Comparison of ENCODE assay signal across 19 cellular contexts in genomic region chr16:11047939-11048500, GRCh38.
DNase-seq lines count a peak whose midpoint lies in the region; ATAC-seq and TF ChIP-seq lines count a peak whose summit lies in the region.
"Had no signal": no experiment of that assay in that cellular context is flagged by ENCODE, and none has a peak within 500 bp of the region (broad histone marks: within the 10 kb centered on the region; RNA-seq: fewer than 3 reads in every experiment).

No MANE protein-coding gene starts in this region.

- no peaks in the 10 kb centered on the region; the same call in 1 of the 2 replicates for H3K36me3 ChIP-seq in Caco-2 (ENCODE audit: control insufficient read depth, insufficient read depth, low read length)

- H3K4me1 ChIP-seq in Caco-2 = peaks cover 7% of the 10 kb centered on the region; the same call in 1 of the 2 replicates

- CTCF ChIA-PET in Caco-2 (lab: Charles Lee) = no interaction called here

- no peaks in the 10 kb centered on the region for H3K27me3 ChIP-seq in Caco-2 (replicated peaks; ENCODE audit: control insufficient read depth, insufficient read depth, low read length)
- H3K27me3 ChIP-seq: spleen had no signal

- H3K9me3 ChIP-seq in Caco-2 = no peaks in the 10 kb centered on the region
- H3K9me3 ChIP-seq: spleen had no signal

- H3K4me3 ChIP-seq in Caco-2 (ENCODE audit: low read depth, low read length) = no peak overlapping the region
- H3K4me3 ChIP-seq: spleen had no signal

- H3K36me3 Mint-ChIP-seq in HFFc6 (ENCODE audit: low read depth) (peaks cover 24% of the 10 kb centered on the region), endothelial cell (ENCODE audit: low read depth, unreplicated experiment) (peaks cover 28% of the 10 kb centered on the region), Caco-2 (ENCODE audit: insufficient read depth, unreplicated experiment) (peaks cover 11% of the 10 kb centered on the region)

- BruUV-seq in Caco-2 (replicated peaks; lab: Mats Ljungman, UMichigan) = no TSS peak

- H3K27ac Mint-ChIP-seq in HFFc6 = peak overlapping the region; percentile 87; the same call in 1 of the 2 replicates
- H3K27ac Mint-ChIP-seq in endothelial cell (ENCODE audit: unreplicated experiment) = peak overlapping the region; percentile 50
- no peak overlapping the region for H3K27ac Mint-ChIP-seq in Caco-2 (ENCODE audit: unreplicated experiment)
- H3K27ac Mint-ChIP-seq: T-cell had no signal

- POLR2A ChIA-PET in Caco-2 (lab: Charles Lee) = no interaction called here

- H3K4me1 Mint-ChIP-seq in HFFc6 (ENCODE audit: low read depth) (peaks cover 44% of the 10 kb centered on the region), endothelial cell (ENCODE audit: unreplicated experiment) (peaks cover 16% of the 10 kb centered on the region), Caco-2 (ENCODE audit: low read depth, unreplicated experiment) (no peaks in the 10 kb centered on the region)

- H3K9me3 Mint-ChIP-seq in HFFc6 (no peaks in the 10 kb centered on the region), endothelial cell (ENCODE audit: unreplicated experiment) (no peaks in the 10 kb centered on the region), Caco-2 (ENCODE audit: unreplicated experiment) (no peaks in the 10 kb centered on the region)
- H3K9me3 Mint-ChIP-seq: T-cell had no signal

- H3K4me3 Mint-ChIP-seq in HFFc6 (no peak overlapping the region), endothelial cell (ENCODE audit: unreplicated experiment) (peak overlapping the region; percentile 16), Caco-2 (ENCODE audit: unreplicated experiment) (no peak overlapping the region)
- H3K4me3 Mint-ChIP-seq: T-cell had no signal

- DNase-seq in activated CD8-positive, alpha-beta memory T cell treated with anti-CD3 and anti-CD28 coated beads, Interleukin-2, amount 50 U/mL, for 48 hours = peak; percentile 54
- DNase-seq in activated CD8-positive, alpha-beta memory T cell treated with anti-CD3 and anti-CD28 coated beads, Interleukin-2, amount 50 U/mL, for 4 hours = no peak
- no peak for DNase-seq in HFFc6
- DNase-seq in endothelial cell (ENCODE audit: low spot score) = no peak
- DNase-seq in sciatic nerve (ENCODE audit: low spot score) = peak; percentile 36
- DNase-seq in Caco-2 = no peak
- DNase-seq in NCI-H2227 (lab: John Stamatoyannopoulos, UW; ENCODE audit: unreplicated experiment) = no peak
- DNase-seq: ACHN; activated CD4-positive, alpha-beta T cell treated with anti-CD3 and anti-CD28 coated beads for 4 hours; activated naive CD4-positive, alpha-beta T cell treated with Interleukin-2 at 50 U/mL for 16 hours; effector CD8-positive, alpha-beta T cell; NCI-H1105 treated with DMSO at 0.1 percent for 48 hours; NCI-H774; Right ventricle myocardium superior; spleen had no signal

- ATAC-seq in sciatic nerve (no peak), HG03439 (IDR thresholded peaks at IDR 0.05; ENCODE audit: unreplicated experiment) (no peak)
- ATAC-seq: HepG2, left lobe of liver, T-cell had no signal

- intact Hi-C loops in sciatic nerve (cut with DNase I) (loop anchor here (2.0 kb wide), 1 partner anchor 77 kb away; no protein-coding TSS in a partner anchor), Caco-2 (cut with micrococcal nuclease; ENCODE audit: unreplicated experiment) (no loop called here)

- TF ChIP-seq CTCF in HFFc6 (IDR thresholded peaks at IDR 0.05) (no peak), endothelial cell (IDR thresholded peaks at IDR 0.05; ENCODE audit: unreplicated experiment) (no peak), Caco-2 (IDR thresholded peaks at IDR 0.05; ENCODE audit: insufficient read depth in 1 of 2, low read depth in 1 of 2, low read length in 1 of 2, severe bottlenecking in 1 of 2, unreplicated experiment in 1 of 2) (no peak)

- H3K27me3 Mint-ChIP-seq in HFFc6 (ENCODE audit: insufficient read depth) (no peaks in the 10 kb centered on the region; the same call in 1 of the 2 replicates), endothelial cell (ENCODE audit: unreplicated experiment) (peaks cover under 1% of the 10 kb centered on the region), Caco-2 (ENCODE audit: insufficient read depth, unreplicated experiment) (no peaks in the 10 kb centered on the region)
- H3K27me3 Mint-ChIP-seq: T-cell had no signal

Comparison
In these comparisons a context has a peak if more than half of its experiments do, and no peak if none do; other contexts are left out.
1. DNase-seq: peak in activated CD8-positive, alpha-beta memory T cell treated with anti-CD3 and anti-CD28 coated beads, Interleukin-2, amount 50 U/mL, for 48 hours (single experiment) and sciatic nerve (single experiment); none in activated CD8-positive, alpha-beta memory T cell treated with anti-CD3 and anti-CD28 coated beads, Interleukin-2, amount 50 U/mL, for 4 hours (single experiment), HFFc6 (single experiment), endothelial cell (single experiment), Caco-2 (0 of 2) and NCI-H2227 (single experiment).